Comparison of ENCODE assay signal across 15 cellular contexts in genomic region chr11:68617925-68618809, GRCh38.
"Had no signal": no experiment of that assay in that cellular context is flagged by ENCODE, and none has a peak within 500 bp of the region (broad histone marks: within the 10 kb centered on the region; RNA-seq: fewer than 3 reads in every experiment).

No MANE protein-coding gene starts in this region.

- H3K36me3 Mint-ChIP-seq: natural killer cell had no signal

- H3K27me3 ChIP-seq: adrenal gland, body of pancreas, upper lobe of left lung had no signal

- H3K4me1 Mint-ChIP-seq: natural killer cell had no signal

- H3K4me3 ChIP-seq: adrenal gland, body of pancreas, lower lobe of right lung, upper lobe of left lung had no signal

- ATAC-seq: activated CD8-positive, alpha-beta T cell treated with anti-CD3 and anti-CD28 coated beads for 36 hours; body of pancreas; natural killer cell; stimulated activated naive CD8-positive, alpha-beta T cell treated with anti-CD3 and anti-CD28 coated beads, Interleukin-15, Interleukin-2, amounts not matched to agents 100 U/mL and 50 U/mL, for 24 hours had no signal

- H3K4me1 ChIP-seq: adrenal gland, body of pancreas, lower lobe of right lung, upper lobe of left lung had no signal

- H3K9me3 Mint-ChIP-seq: activated CD8-positive, alpha-beta T cell treated with anti-CD3 and anti-CD28 coated beads for 36 hours; activated T-helper 1 cell treated with anti-CD3 and anti-CD28 coated beads, Interleukin-12 subunit alpha, Interleukin-12 subunit beta, Interleukin-2, Interleukin-4 antibody, amounts not matched to agents 30 ng/mL and 10 ng/mL and 1 ng/mL, durations not matched to agents 14 hours and 24 hours and 36 hours; natural killer cell had no signal

- H3K27ac ChIP-seq: adrenal gland, body of pancreas, lower lobe of right lung, upper lobe of left lung had no signal

- H3K9me3 ChIP-seq: adrenal gland, body of pancreas, lower lobe of right lung, upper lobe of left lung had no signal

- DNase-seq: activated CD8-positive, alpha-beta T cell treated with anti-CD3 and anti-CD28 coated beads for 36 hours; activated naive CD4-positive, alpha-beta T cell; adrenal gland; body of pancreas; cerebellar nuclear complex; dermis blood vessel endothelial cell; erythroblast; lower lobe of right lung; natural killer cell; occipital lobe; stimulated activated CD4-positive, alpha-beta T cell treated with anti-CD3 and anti-CD28 coated beads, Interleukin-2, amount 100 ng/mL, for 48 hours; stimulated activated naive CD8-positive, alpha-beta T cell treated with anti-CD3 and anti-CD28 coated beads, Interleukin-15, Interleukin-2, amounts not matched to agents 100 U/mL and 50 U/mL, for 24 hours; T-helper 9 cell had no signal

- H3K27ac Mint-ChIP-seq: activated CD8-positive, alpha-beta T cell treated with anti-CD3 and anti-CD28 coated beads for 36 hours; activated T-helper 1 cell treated with anti-CD3 and anti-CD28 coated beads, Interleukin-12 subunit alpha, Interleukin-12 subunit beta, Interleukin-2, Interleukin-4 antibody, amounts not matched to agents 30 ng/mL and 10 ng/mL and 1 ng/mL, durations not matched to agents 14 hours and 24 hours and 36 hours; natural killer cell had no signal

- H3K4me3 Mint-ChIP-seq: activated CD8-positive, alpha-beta T cell treated with anti-CD3 and anti-CD28 coated beads for 36 hours; activated T-helper 1 cell treated with anti-CD3 and anti-CD28 coated beads, Interleukin-12 subunit alpha, Interleukin-12 subunit beta, Interleukin-2, Interleukin-4 antibody, amounts not matched to agents 30 ng/mL and 10 ng/mL and 1 ng/mL, durations not matched to agents 14 hours and 24 hours and 36 hours; natural killer cell had no signal
